In the genomic region with DNA sequence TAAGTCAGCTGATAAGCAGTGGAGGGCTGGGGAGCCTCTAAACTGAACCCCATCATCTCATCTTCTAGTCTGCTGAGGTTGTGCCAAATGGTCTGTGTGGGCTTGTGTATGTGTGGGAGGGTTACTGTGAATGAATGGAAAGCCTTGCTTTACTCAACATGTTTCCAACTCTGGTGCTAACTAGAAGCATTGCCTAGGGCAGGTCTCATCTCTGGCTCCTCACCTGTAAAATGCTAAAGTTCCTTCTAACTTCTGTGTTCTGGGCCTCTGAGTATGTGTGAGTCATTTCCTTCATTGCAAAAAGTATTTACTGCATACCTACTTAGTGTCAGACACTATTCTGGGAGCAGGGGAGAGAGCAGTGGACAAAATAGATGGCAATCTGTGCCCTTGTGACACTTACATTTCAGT, we compare ENCODE assay signal across 10 cellular contexts. TPM values are rescaled to one million over a fixed set of nuclear protein-coding genes. Genes with fewer than 3 reads are reported as not detected.
DNase-seq lines count a peak whose midpoint lies in the region; ATAC-seq and TF ChIP-seq lines count a peak whose summit lies in the region.
"Had no signal": no experiment of that assay in that cellular context is flagged by ENCODE, and none has a peak within 500 bp of the region (broad histone marks: within the 10 kb centered on the region; RNA-seq: fewer than 3 reads in every experiment).

No MANE protein-coding gene starts in this region.

- POLR2A ChIA-PET in naive thymus-derived CD4-positive, alpha-beta T cell (lab: Charles Lee): no interaction called here

- peak; percentile 5 for ATAC-seq in naive thymus-derived CD4-positive, alpha-beta T cell
- no peak for ATAC-seq in Right ventricle myocardium superior (ENCODE audit: poor library complexity)
- no peak for ATAC-seq in GM18502 (IDR thresholded peaks at IDR 0.05; ENCODE audit: poor library complexity, unreplicated experiment)

- TF ChIP-seq CTCF in colonic mucosa (IDR thresholded peaks at IDR 0.05) (no peak), BE2C (IDR thresholded peaks at IDR 0.05; ENCODE audit: low read depth, low read length) (no peak)

- no peak overlapping the region for H3K27ac Mint-ChIP-seq in naive thymus-derived CD4-positive, alpha-beta T cell

- peaks cover 16 to 32% (median 30%) of the 10 kb centered on the region in 7 donors for H3K4me1 Mint-ChIP-seq in naive thymus-derived CD4-positive, alpha-beta T cell

- intact Hi-C loops in colonic mucosa (cut with DNase I): loop anchor here (5.0 kb wide), 1 partner anchor 294 kb away; no protein-coding TSS in a partner anchor
- intact Hi-C loops in naive thymus-derived CD4-positive, alpha-beta T cell (cut with micrococcal nuclease): no loop called here
- intact Hi-C loops in Right ventricle myocardium superior (cut with DNase I): loop anchor here (5.0 to 10.0 kb wide), 2 partner anchors 232 to 294 kb away; no protein-coding TSS in a partner anchor

- H3K9me3 ChIP-seq in colonic mucosa: no peaks in the 10 kb centered on the region
- no peaks in the 10 kb centered on the region for H3K9me3 ChIP-seq in naive thymus-derived CD4-positive, alpha-beta T cell (ENCODE audit: control insufficient read depth in 2 of 3, low read length in 3 of 3)
- H3K9me3 ChIP-seq in BE2C: no peaks in the 10 kb centered on the region
- H3K9me3 ChIP-seq: esophagus squamous epithelium had no signal

- H3K9ac ChIP-seq in colonic mucosa (ENCODE audit: low read depth in 2 of 2, low read length in 2 of 2): peak overlapping the region in 1 of 2 donors; percentile 77

- DNase-seq in Caki2 (ENCODE audit: low read depth) (peak; percentile 17), NCI-H226 (peak; percentile 82), colonic mucosa (no peak), COLO668 (lab: John Stamatoyannopoulos, UW; ENCODE audit: unreplicated experiment) (no peak), Right ventricle myocardium superior (no peak), BE2C (no peak)
- DNase-seq in naive thymus-derived CD4-positive, alpha-beta T cell: no peak
- DNase-seq: activated CD4-positive, alpha-beta T cell treated with anti-CD3 and anti-CD28 coated beads for 48 hours; esophagus squamous epithelium had no signal

- H3K36me3 ChIP-seq in colonic mucosa (no peaks in the 10 kb centered on the region), BE2C (no peaks in the 10 kb centered on the region)
- H3K36me3 ChIP-seq in naive thymus-derived CD4-positive, alpha-beta T cell (ENCODE audit: control insufficient read depth in 2 of 3, insufficient read depth in 3 of 3, low read length in 3 of 3): no peaks in the 10 kb centered on the region
- H3K36me3 ChIP-seq: esophagus squamous epithelium had no signal

- H3K27ac ChIP-seq in colonic mucosa: peak overlapping the region; percentile 51
- H3K27ac ChIP-seq in naive thymus-derived CD4-positive, alpha-beta T cell (ENCODE audit: low read depth, low read length): no peak overlapping the region
- H3K27ac ChIP-seq: esophagus squamous epithelium had no signal

- CTCF ChIA-PET in naive thymus-derived CD4-positive, alpha-beta T cell (lab: Charles Lee): no interaction called here

- peak overlapping the region; percentile 45 for H3K4me3 ChIP-seq in colonic mucosa
- no peak overlapping the region for H3K4me3 ChIP-seq in naive thymus-derived CD4-positive, alpha-beta T cell (ENCODE audit: low read length)
- no peak overlapping the region for H3K4me3 ChIP-seq in BE2C (ENCODE audit: low read depth, low read length)

- peaks cover 0 to 1% (median 0%) of the 10 kb centered on the region in 11 donors for H3K9me3 Mint-ChIP-seq in naive thymus-derived CD4-positive, alpha-beta T cell

- H3K4me3 Mint-ChIP-seq in naive thymus-derived CD4-positive, alpha-beta T cell: peak overlapping the region in 9 of 10 donors; percentile 45 to 87 (median 72)

- H3K36me3 Mint-ChIP-seq in naive thymus-derived CD4-positive, alpha-beta T cell: peaks cover 0 to 6% (median 0%) of the 10 kb centered on the region in 5 donors

- H3K27me3 ChIP-seq in colonic mucosa (no peaks in the 10 kb centered on the region), BE2C (peaks cover 47% of the 10 kb centered on the region)
- H3K27me3 ChIP-seq in naive thymus-derived CD4-positive, alpha-beta T cell (ENCODE audit: control insufficient read depth in 2 of 2, insufficient read depth in 2 of 2, low read length in 2 of 2): peaks cover 14 to 16% of the 10 kb centered on the region in 2 donors

- in situ Hi-C loops in Caki2 (cut with HindIII; ENCODE audit: low pct_unique_long_range_greater_than_20kb, low sequenced_read_pairs): no loop called here

- peaks cover 6% of the 10 kb centered on the region for H3K4me1 ChIP-seq in colonic mucosa
- H3K4me1 ChIP-seq in naive thymus-derived CD4-positive, alpha-beta T cell (ENCODE audit: control insufficient read depth in 2 of 2, insufficient read depth in 2 of 2, low read length in 2 of 2): peaks cover 7 to 15% of the 10 kb centered on the region in 2 donors
- H3K4me1 ChIP-seq in BE2C: no peaks in the 10 kb centered on the region

- peaks cover 73 to 82% (median 75%) of the 10 kb centered on the region in 5 donors for H3K27me3 Mint-ChIP-seq in naive thymus-derived CD4-positive, alpha-beta T cell

RNA-seq across cellular contexts. Expression of a gene that starts 1.3 kb away (rescaled TPM):
- 4.5 and 6.1 TPM in 2 replicates for total RNA-seq in Caki2 (2014; rRNA removed; shearing (Covaris generic); ENCODE audit: low replicate concordance)
- total RNA-seq in colonic mucosa (10 to 100 TPM; 25.5 to 32.1 TPM), Right ventricle myocardium superior (0.19 TPM)
- total RNA-seq in naive thymus-derived CD4-positive, alpha-beta T cell: not detected
- not detected for polyA plus RNA-seq in naive thymus-derived CD4-positive, alpha-beta T cell
- polyA plus RNA-seq in BE2C (2012; ENCODE audit: insufficient read depth, insufficient read length, low read depth): not detected

Comparison
In these comparisons a context has a peak if more than half of its experiments do, and no peak if none do; other contexts are left out.
1. DNase-seq: peak in Caki2 (single experiment) and NCI-H226 (single experiment); none in colonic mucosa (single experiment), naive thymus-derived CD4-positive, alpha-beta T cell (0 of 9), COLO668 (single experiment), Right ventricle myocardium superior (single experiment) and BE2C (single experiment).
2. intact Hi-C loops: an anchor here in colonic mucosa (5.0 kb wide) and Right ventricle myocardium superior (5.0 to 10.0 kb wide); none called in naive thymus-derived CD4-positive, alpha-beta T cell.